8 cellular contexts compared by ENCODE assay signal in the genomic region with DNA sequence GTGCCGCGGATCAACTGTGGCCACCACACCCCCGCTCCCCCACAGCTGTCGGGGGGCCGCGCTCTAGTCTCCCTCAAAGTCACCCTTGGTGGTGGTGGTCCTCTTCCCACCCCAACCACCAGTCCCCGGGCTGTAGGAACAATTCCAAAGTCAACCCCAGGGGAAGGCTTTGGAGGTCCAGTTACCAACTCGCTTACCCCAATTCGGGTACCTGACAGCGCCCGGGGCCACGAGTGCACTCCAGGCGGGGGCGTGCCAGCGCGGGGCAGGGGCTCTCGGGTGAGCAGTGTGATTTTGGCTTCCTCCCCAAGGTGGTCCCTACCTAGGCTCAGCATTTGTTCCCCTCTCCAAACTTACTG. TPM values are rescaled to one million over a fixed set of nuclear protein-coding genes. Genes with fewer than 3 reads are reported as not detected.
DNase-seq lines count a peak whose midpoint lies in the region; ATAC-seq and TF ChIP-seq lines count a peak whose summit lies in the region.

No MANE protein-coding gene starts in this region.

- H3K4me1 ChIP-seq in left ventricle myocardium inferior, result peaks cover 60% of the 10 kb centered on the region

- CTCF ChIA-PET in CD4-positive, alpha-beta T cell (lab: Charles Lee), result no interaction called here

- ATAC-seq in CD4-positive, alpha-beta T cell (ENCODE audit: poor library complexity), result no peak
- ATAC-seq in activated T-cell treated with anti-CD3 and anti-CD28 coated beads, Interleukin-2, amount 50 U/mL, for 4 hours, result peak; percentile 6 to 7

- peaks cover 15% of the 10 kb centered on the region for H3K36me3 Mint-ChIP-seq in CD4-positive, alpha-beta T cell (ENCODE audit: low read depth)
- no peaks in the 10 kb centered on the region for H3K36me3 Mint-ChIP-seq in activated T-cell treated with anti-CD3 and anti-CD28 coated beads, Interleukin-2, amount 50 U/mL, for 4 hours (ENCODE audit: insufficient read depth)

- peak overlapping the region; percentile 86 for H3K27ac Mint-ChIP-seq in CD4-positive, alpha-beta T cell

- H3K4me3 Mint-ChIP-seq in CD4-positive, alpha-beta T cell, result peak overlapping the region; percentile 96
- peak overlapping the region; percentile 84 for H3K4me3 Mint-ChIP-seq in activated T-cell treated with anti-CD3 and anti-CD28 coated beads, Interleukin-2, amount 50 U/mL, for 4 hours

- peaks cover 61% of the 10 kb centered on the region for H3K4me1 Mint-ChIP-seq in CD4-positive, alpha-beta T cell (ENCODE audit: low read depth)
- H3K4me1 Mint-ChIP-seq in activated T-cell treated with anti-CD3 and anti-CD28 coated beads, Interleukin-2, amount 50 U/mL, for 4 hours (ENCODE audit: low read depth), result peaks cover 64% of the 10 kb centered on the region

- peak overlapping the region; percentile 89 for H3K4me3 ChIP-seq in left ventricle myocardium inferior

- no peak for TF ChIP-seq CTCF in CD4-positive, alpha-beta T cell (IDR thresholded peaks at IDR 0.05)
- no peak for TF ChIP-seq CTCF in left ventricle myocardium inferior (IDR thresholded peaks at IDR 0.05; ENCODE audit: borderline replicate concordance)

- DNase-seq in CD4-positive, alpha-beta T cell, result peak in 5 of 10 experiments; percentile 25 to 58 (median 28)
- peak; percentile 18 for DNase-seq in activated T-cell treated with anti-CD3 and anti-CD28 coated beads, Interleukin-2, amount 50 U/mL, for 4 hours
- DNase-seq in left ventricle myocardium inferior (no peak), NCI-H524 treated with DMSO at 0.1 percent for 48 hours (lab: John Stamatoyannopoulos, UW) (no peak), cortex of kidney (lab: John Stamatoyannopoulos, UW) (no peak), kidney glomerular epithelial cell (lab: John Stamatoyannopoulos, UW) (no peak)
- DNase-seq in stimulated activated CD4-positive, alpha-beta T cell treated with anti-CD3 and anti-CD28 coated beads, Interleukin-2, amount 100 ng/mL, for 24 hours, result peak; percentile 42 to 52

- H3K9me3 Mint-ChIP-seq in CD4-positive, alpha-beta T cell, result no peaks in the 10 kb centered on the region
- H3K9me3 Mint-ChIP-seq in activated T-cell treated with anti-CD3 and anti-CD28 coated beads, Interleukin-2, amount 50 U/mL, for 4 hours, result no peaks in the 10 kb centered on the region

- peak overlapping the region; percentile 46 for H3K27ac ChIP-seq in CD4-positive, alpha-beta T cell (ENCODE audit: low read depth, low read length)
- H3K27ac ChIP-seq in KOPT-K1 (ENCODE audit: low read depth, low read length, poor library complexity, severe bottlenecking), result peak overlapping the region; percentile 72
- peak overlapping the region; percentile 99 for H3K27ac ChIP-seq in left ventricle myocardium inferior (replicated peaks)

- no peaks in the 10 kb centered on the region for H3K27me3 Mint-ChIP-seq in CD4-positive, alpha-beta T cell
- H3K27me3 Mint-ChIP-seq in activated T-cell treated with anti-CD3 and anti-CD28 coated beads, Interleukin-2, amount 50 U/mL, for 4 hours (ENCODE audit: low read depth), result no peaks in the 10 kb centered on the region

- no peaks in the 10 kb centered on the region for H3K27me3 ChIP-seq in CD4-positive, alpha-beta T cell (ENCODE audit: control insufficient read depth, insufficient read depth, low read length)
- no peaks in the 10 kb centered on the region for H3K27me3 ChIP-seq in left ventricle myocardium inferior (ENCODE audit: low read depth)

- intact Hi-C loops in CD4-positive, alpha-beta T cell (cut with DNase I, micrococcal nuclease), result loop anchor here (5.0 to 10.0 kb wide), 6 partner anchors 96 to 1031 kb away; partner anchors contain the start of gene ZCCHC24 (in 1 of the 2)
- intact Hi-C loops in left ventricle myocardium inferior (cut with micrococcal nuclease), result loop anchor here (5.0 to 10.0 kb wide), 2 partner anchors 83 to 124 kb away; no protein-coding TSS in a partner anchor

- POLR2A ChIA-PET in CD4-positive, alpha-beta T cell (lab: Charles Lee), result interaction anchor here (1.0 to 3.7 kb wide), 6 partner anchors 16 to 123 kb away, joined by 3 to 27 read pairs (median 4); no protein-coding TSS in a partner anchor

- no peaks in the 10 kb centered on the region for H3K9me3 ChIP-seq in CD4-positive, alpha-beta T cell (ENCODE audit: control insufficient read depth, low read length)
- no peaks in the 10 kb centered on the region for H3K9me3 ChIP-seq in KOPT-K1 (ENCODE audit: insufficient read depth, low read length, poor library complexity, severe bottlenecking)
- no peaks in the 10 kb centered on the region for H3K9me3 ChIP-seq in left ventricle myocardium inferior (replicated peaks)

- H3K36me3 ChIP-seq in KOPT-K1 (ENCODE audit: insufficient read depth, low read length) (no peaks in the 10 kb centered on the region), left ventricle myocardium inferior (no peaks in the 10 kb centered on the region)

RNA-seq across cellular contexts. Expression of gene ZMIZ1, which starts 0.6 kb away (rescaled TPM):
- 10 to 100 TPM; 14.6 to 15.5 TPM for total RNA-seq in CD4-positive, alpha-beta T cell
- 10 to 100 TPM; 17.7 to 21.0 (median 18.0) TPM for total RNA-seq in activated T-cell treated with anti-CD3 and anti-CD28 coated beads, Interleukin-2, amount 50 U/mL, for 4 hours
- total RNA-seq in left ventricle myocardium inferior, result 55.9 TPM

Comparison
In these comparisons a context has a peak if more than half of its experiments do, and no peak if none do; other contexts are left out.
1. DNase-seq: peak in activated T-cell treated with anti-CD3 and anti-CD28 coated beads, Interleukin-2, amount 50 U/mL, for 4 hours (single experiment) and stimulated activated CD4-positive, alpha-beta T cell treated with anti-CD3 and anti-CD28 coated beads, Interleukin-2, amount 100 ng/mL, for 24 hours (2 of 2); none in left ventricle myocardium inferior (single experiment), NCI-H524 treated with DMSO at 0.1 percent for 48 hours (single experiment), cortex of kidney (single experiment) and kidney glomerular epithelial cell (single experiment).
2. H3K27ac ChIP-seq: peak in every context shown above with its lines; median percentile 99 in left ventricle myocardium inferior; 72 in KOPT-K1; 46 in CD4-positive, alpha-beta T cell.